In genomic region chr13:91620670-91621141, GRCh38 we compare ENCODE assay signal across 10 cellular contexts.
"Had no signal": no experiment of that assay in that cellular context is flagged by ENCODE, and none has a peak within 500 bp of the region (broad histone marks: within the 10 kb centered on the region; RNA-seq: fewer than 3 reads in every experiment).

No MANE protein-coding gene starts in this region.

- DNase-seq: GM23248, GOT3, H7, HFFc6, KG1 had no signal

- H3K36me3 Mint-ChIP-seq: IgD-negative memory B cell had no signal

- H3K9ac ChIP-seq: GM23248 had no signal

- H3K27ac ChIP-seq: GM23248, HL-60 had no signal

- H3K4me1 Mint-ChIP-seq: IgD-negative memory B cell had no signal

- H3K4me3 ChIP-seq: GM23248, HAP-1 had no signal

- H3K36me3 ChIP-seq: HAP-1 had no signal

- H3K4me1 ChIP-seq: HAP-1 had no signal

- ATAC-seq: HCT116, HepG2 had no signal

- H3K4me3 Mint-ChIP-seq: HFFc6, IgD-negative memory B cell had no signal

- H3K27me3 Mint-ChIP-seq: IgD-negative memory B cell had no signal
